Comparison of ENCODE assay signal across 18 cellular contexts in the genomic region with DNA sequence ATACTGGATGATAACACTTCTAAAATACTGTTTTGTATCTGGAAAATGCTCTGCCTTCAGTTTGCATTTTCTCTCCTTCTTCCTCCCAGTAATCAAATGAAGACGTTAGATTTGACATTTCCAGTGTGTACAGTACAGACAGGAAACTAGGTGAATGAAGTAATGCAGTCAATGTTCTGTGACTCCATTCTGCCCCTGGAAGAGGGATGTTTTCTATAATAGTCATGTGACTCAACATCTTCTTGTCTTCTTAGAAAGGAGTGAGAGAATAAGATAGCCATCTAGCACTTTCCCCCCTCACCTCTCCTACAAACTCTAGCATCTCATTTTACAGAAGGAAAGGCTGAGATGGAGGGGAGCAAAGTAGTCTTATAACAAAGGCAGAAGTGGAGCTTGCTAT.
DNase-seq lines count a peak whose midpoint lies in the region; ATAC-seq and TF ChIP-seq lines count a peak whose summit lies in the region.
"Had no signal": no experiment of that assay in that cellular context is flagged by ENCODE, and none has a peak within 500 bp of the region (broad histone marks: within the 10 kb centered on the region; RNA-seq: fewer than 3 reads in every experiment).

No MANE protein-coding gene starts in this region.

- H3K9me3 ChIP-seq in adipocyte (ENCODE audit: control insufficient read depth, low read length) (no peaks in the 10 kb centered on the region), left lung (no peaks in the 10 kb centered on the region), subcutaneous abdominal adipose tissue (ENCODE audit: control insufficient read depth in 5 of 5, low read length in 5 of 5) (no peaks in the 10 kb centered on the region), tibial nerve (no peaks in the 10 kb centered on the region)
- H3K9me3 ChIP-seq: MG63, thoracic aorta had no signal

- WGBS in tibial nerve, 2 donors = 37 to 41% methylated on average over 1 of the region's 1 CpG

- H3K27ac ChIP-seq in left lung (peak overlapping the region; percentile 35 to 78), subcutaneous abdominal adipose tissue (ENCODE audit: low read depth, low read length) (peak overlapping the region; percentile 94), tibial nerve (peak overlapping the region in 2 of 4 donors; percentile 58 to 67)

- no peak for TF ChIP-seq EP300 in tibial nerve (IDR thresholded peaks at IDR 0.05)

- no peak for ATAC-seq in left lung
- no peak for ATAC-seq in HG03139 (IDR thresholded peaks at IDR 0.05; ENCODE audit: unreplicated experiment)
- ATAC-seq in HG03521 (IDR thresholded peaks at IDR 0.05; ENCODE audit: unreplicated experiment) = no peak
- ATAC-seq: effector memory CD8-positive, alpha-beta T cell had no signal

- DNase-seq in EL (peak; percentile 37), adipocyte (ENCODE audit: low read depth) (peak; percentile 43), left lung (no peak), hypothalamus (lab: John Stamatoyannopoulos, UW) (no peak), tibial nerve (ENCODE audit: low spot score in 2 of 2) (no peak)
- DNase-seq: activated naive CD4-positive, alpha-beta T cell treated with anti-CD3 and anti-CD28 coated beads for 36 hours; C1 segment of cervical spinal cord; effector memory CD8-positive, alpha-beta T cell; kidney; MG63; NCI-H2081; NCI-H774; RPMI8226; stimulated activated CD4-positive, alpha-beta T cell treated with anti-CD3 and anti-CD28 coated beads, Interleukin-1b, Interleukin-23, amount 100 ng/mL, for 48 hours had no signal

- H3K4me1 ChIP-seq in adipocyte (ENCODE audit: control insufficient read depth, insufficient read depth, low read length) = peaks cover 58% of the 10 kb centered on the region
- H3K4me1 ChIP-seq in left lung = peaks cover 16 to 23% of the 10 kb centered on the region in 2 donors
- peaks cover 0 to 47% (median 42%) of the 10 kb centered on the region in 5 donors for H3K4me1 ChIP-seq in subcutaneous abdominal adipose tissue (ENCODE audit: control insufficient read depth in 5 of 5, insufficient read depth in 5 of 5, low read length in 5 of 5)
- H3K4me1 ChIP-seq in tibial nerve = peaks cover 0 to 43% (median 2%) of the 10 kb centered on the region in 4 donors

- intact Hi-C loops in left lung (cut with DNase I) = loop anchor here in 1 of 2 donors (10.0 kb wide), 1 partner anchor 95 kb away; no protein-coding TSS in a partner anchor

- H3K4me3 ChIP-seq in adipocyte (ENCODE audit: low read length) (peak overlapping the region; percentile 49), left lung (no peak overlapping the region), subcutaneous abdominal adipose tissue (ENCODE audit: low read depth in 1 of 5, low read length in 5 of 5) (no peak overlapping the region), tibial nerve (no peak overlapping the region)
- H3K4me3 ChIP-seq: MG63, thoracic aorta had no signal

- H3K27me3 ChIP-seq in adipocyte (replicated peaks; ENCODE audit: control insufficient read depth, insufficient read depth, low read length) (no peaks in the 10 kb centered on the region), left lung (no peaks in the 10 kb centered on the region), subcutaneous abdominal adipose tissue (ENCODE audit: control insufficient read depth in 5 of 5, insufficient read depth in 4 of 5, low read length in 5 of 5) (no peaks in the 10 kb centered on the region), tibial nerve (no peaks in the 10 kb centered on the region)
- H3K27me3 ChIP-seq: MG63 had no signal

- H3K9ac ChIP-seq in adipocyte (ENCODE audit: low read length) = peak overlapping the region; percentile 78
- H3K9ac ChIP-seq in subcutaneous abdominal adipose tissue (ENCODE audit: low read length in 5 of 5) = peak overlapping the region in 3 of 5 donors; percentile 21 to 57 (median 48)

- TF ChIP-seq POLR2A in tibial nerve (IDR thresholded peaks at IDR 0.05) = no peak

- peaks cover 33% of the 10 kb centered on the region for H3K36me3 ChIP-seq in adipocyte (ENCODE audit: control insufficient read depth, insufficient read depth, low read length, severe bottlenecking)
- H3K36me3 ChIP-seq in left lung = no peaks in the 10 kb centered on the region
- H3K36me3 ChIP-seq in subcutaneous abdominal adipose tissue (ENCODE audit: control insufficient read depth in 5 of 5, insufficient read depth in 5 of 5, low read length in 5 of 5) = peaks cover 0 to 9% (median 0%) of the 10 kb centered on the region in 5 donors
- H3K36me3 ChIP-seq in tibial nerve = peaks cover 0 to 8% (median 0%) of the 10 kb centered on the region in 3 donors
- H3K36me3 ChIP-seq: thoracic aorta had no signal

- TF ChIP-seq CTCF in left lung (IDR thresholded peaks at IDR 0.05) (no peak), tibial nerve (IDR thresholded peaks at IDR 0.05) (no peak)

Comparison
In these comparisons a context has a peak if more than half of its experiments do, and no peak if none do; other contexts are left out.
1. DNase-seq: peak in EL (single experiment) and adipocyte (single experiment); none in left lung (0 of 2), hypothalamus (0 of 51) and tibial nerve (0 of 2).